ENCODE assay signal across 21 cellular contexts in the genomic region with DNA sequence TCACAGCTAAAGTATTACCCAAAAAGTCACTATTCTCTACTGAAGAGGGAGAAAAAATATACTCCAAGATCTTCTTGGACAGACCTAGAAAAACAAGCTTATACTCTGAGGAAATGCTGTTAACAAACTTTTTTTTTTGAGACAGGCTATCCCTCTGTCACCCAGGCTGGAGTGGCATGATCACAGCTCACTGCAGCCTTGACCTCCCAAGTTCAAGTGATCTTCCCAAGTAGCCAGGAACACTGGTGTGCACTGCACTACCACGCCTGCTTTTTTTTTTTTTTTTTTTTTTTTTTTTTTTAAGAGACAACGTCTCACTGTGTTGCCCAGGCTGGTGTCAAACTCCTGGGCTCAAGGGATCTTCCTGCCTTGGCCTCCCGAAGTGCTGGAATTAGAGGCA.
"Had no signal": no experiment of that assay in that cellular context is flagged by ENCODE, and none has a peak within 500 bp of the region (broad histone marks: within the 10 kb centered on the region; RNA-seq: fewer than 3 reads in every experiment).

No MANE protein-coding gene starts in this region.

- DNase-seq: colonic mucosa; dermis blood vessel endothelial cell; endodermal cell; erythroblast; foreskin keratinocyte; kidney; left colon; lower lobe of right lung; psoas muscle; retina; sigmoid colon; stimulated activated CD4-positive, alpha-beta T cell treated with anti-CD3 and anti-CD28 coated beads, Interleukin-4, amount 100 ng/mL, for 1 hour; stimulated activated CD8-positive, alpha-beta memory T cell treated with anti-CD3 and anti-CD28 coated beads, Interleukin-4, amount 100 ng/mL, for 48 hours; stimulated activated naive CD8-positive, alpha-beta T cell treated with anti-CD3 and anti-CD28 coated beads, Interleukin-15, Interleukin-2, amounts not matched to agents 100 U/mL and 50 U/mL, for 24 hours had no signal

- H3K9me3 Mint-ChIP-seq: endodermal cell; memory B cell; mesothelial cell of epicardium; nephron; stimulated activated effector memory CD8-positive, alpha-beta T cell treated with anti-CD3 and anti-CD28 coated beads, Interleukin-12 subunit alpha, Interleukin-12 subunit beta, amount 100 ng/mL, for 72 hours had no signal

- H3K27me3 Mint-ChIP-seq: memory B cell had no signal

- H3K4me1 Mint-ChIP-seq: memory B cell; mesothelial cell of epicardium; nephron; stimulated activated effector memory CD8-positive, alpha-beta T cell treated with anti-CD3 and anti-CD28 coated beads, Interleukin-12 subunit alpha, Interleukin-12 subunit beta, amount 100 ng/mL, for 72 hours had no signal

- H3K27me3 ChIP-seq: colonic mucosa, foreskin keratinocyte, sigmoid colon, suprapubic skin, tibial nerve had no signal

- ATAC-seq: foreskin keratinocyte; left colon; lower lobe of right lung; stimulated activated effector memory CD8-positive, alpha-beta T cell treated with anti-CD3 and anti-CD28 coated beads, Interleukin-12 subunit alpha, Interleukin-12 subunit beta, amount 100 ng/mL, for 72 hours; stimulated activated naive CD8-positive, alpha-beta T cell treated with anti-CD3 and anti-CD28 coated beads, Interleukin-15, Interleukin-2, amounts not matched to agents 100 U/mL and 50 U/mL, for 24 hours had no signal

- H3K9me3 ChIP-seq: colonic mucosa, lower lobe of right lung, psoas muscle, sigmoid colon, suprapubic skin, tibial nerve had no signal

- H3K4me3 ChIP-seq: colonic mucosa, lower lobe of right lung, psoas muscle, sigmoid colon, skin epidermis, suprapubic skin, tibial nerve had no signal

- H3K36me3 ChIP-seq: colonic mucosa had no signal

- H3K4me1 ChIP-seq: colonic mucosa, foreskin keratinocyte, lower lobe of right lung, psoas muscle, sigmoid colon, suprapubic skin had no signal

- H3K27ac ChIP-seq: colonic mucosa, foreskin keratinocyte, lower lobe of right lung, psoas muscle, sigmoid colon, skin epidermis, suprapubic skin, tibial nerve had no signal

- H3K27ac Mint-ChIP-seq: endodermal cell, mesothelial cell of epicardium, nephron had no signal

- H3K4me3 Mint-ChIP-seq: endodermal cell; memory B cell; mesothelial cell of epicardium; nephron; stimulated activated effector memory CD8-positive, alpha-beta T cell treated with anti-CD3 and anti-CD28 coated beads, Interleukin-12 subunit alpha, Interleukin-12 subunit beta, amount 100 ng/mL, for 72 hours had no signal
